Comparison of ENCODE assay signal across 8 cellular contexts in genomic region chr14:89165189-89165809, GRCh38.
DNase-seq lines count a peak whose midpoint lies in the region; ATAC-seq and TF ChIP-seq lines count a peak whose summit lies in the region.

No MANE protein-coding gene starts in this region.

- peak overlapping the region; percentile 32 for H3K4me2 ChIP-seq in Karpas-422 (ENCODE audit: low read depth, low read length, poor library complexity, severe bottlenecking)

- in situ Hi-C loops in ACHN (cut with HindIII; ENCODE audit: low pct_ligation_motif_present, low pct_unique_long_range_greater_than_20kb, low sequenced_read_pairs) = no loop called here

- H3K9ac ChIP-seq in Karpas-422 (ENCODE audit: low read length) = no peak overlapping the region

- H3K4me3 ChIP-seq in Karpas-422 (ENCODE audit: low read length) (no peak overlapping the region; the same call in 1 of the 2 replicates), fibroblast of the aortic adventitia (ENCODE audit: low read depth, low read length) (peak overlapping the region; percentile 6)

- no peaks in the 10 kb centered on the region for H3K36me3 ChIP-seq in Karpas-422 (ENCODE audit: insufficient read depth, low read length)

- no peaks in the 10 kb centered on the region for H4K20me1 ChIP-seq in Karpas-422 (ENCODE audit: insufficient read depth, low read depth, low read length)

- DNase-seq in Karpas-422 (no peak), fibroblast of the aortic adventitia (ENCODE audit: low read depth) (peak; percentile 41), ACHN (no peak), DMS153 (lab: John Stamatoyannopoulos, UW) (no peak)
- DNase-seq in stimulated activated naive CD8-positive, alpha-beta T cell treated with anti-CD3 and anti-CD28 coated beads, Interleukin-15, amount 100 ng/mL, for 72 hours = no peak
- DNase-seq in stimulated activated CD8-positive, alpha-beta memory T cell treated with anti-CD3 and anti-CD28 coated beads, Interleukin-4, amount 100 ng/mL, for 48 hours = no peak

- peaks cover 14% of the 10 kb centered on the region for H3K4me1 ChIP-seq in Karpas-422 (ENCODE audit: low read length)

- H3K79me2 ChIP-seq in Karpas-422 (ENCODE audit: low read length) = no peaks in the 10 kb centered on the region

- H3K9me3 Mint-ChIP-seq in stimulated activated naive CD8-positive, alpha-beta T cell treated with anti-CD3 and anti-CD28 coated beads, Interleukin-15, amount 100 ng/mL, for 72 hours = peaks cover 0 to 8% of the 10 kb centered on the region in 2 donors

- peak overlapping the region in 1 of 2 donors; percentile 33 for H3K4me3 Mint-ChIP-seq in stimulated activated naive CD8-positive, alpha-beta T cell treated with anti-CD3 and anti-CD28 coated beads, Interleukin-15, amount 100 ng/mL, for 72 hours

- H3K27me3 Mint-ChIP-seq in stimulated activated naive CD8-positive, alpha-beta T cell treated with anti-CD3 and anti-CD28 coated beads, Interleukin-15, amount 100 ng/mL, for 72 hours = no peaks in the 10 kb centered on the region

- TF ChIP-seq CTCF in fibroblast of the aortic adventitia (IDR thresholded peaks at IDR 0.05; ENCODE audit: insufficient read depth, low read length) = no peak

- H2AFZ ChIP-seq in Karpas-422 (ENCODE audit: low read length) = 0 out of 2 replicates have a peak overlapping the region, but pooled peaks have one; percentile 23

- H3K27ac ChIP-seq in Karpas-422 (ENCODE audit: low read length) = no peak overlapping the region

- peak overlapping the region; percentile 86 to 87 for H3K27ac Mint-ChIP-seq in stimulated activated naive CD8-positive, alpha-beta T cell treated with anti-CD3 and anti-CD28 coated beads, Interleukin-15, amount 100 ng/mL, for 72 hours

- H3K4me1 Mint-ChIP-seq in stimulated activated naive CD8-positive, alpha-beta T cell treated with anti-CD3 and anti-CD28 coated beads, Interleukin-15, amount 100 ng/mL, for 72 hours = peaks cover 20% of the 10 kb centered on the region

- no peaks in the 10 kb centered on the region for H3K27me3 ChIP-seq in Karpas-422 (ENCODE audit: low read length)

- H3K9me2 ChIP-seq in Karpas-422 (replicated peaks; ENCODE audit: insufficient read depth, low read length) = no peaks in the 10 kb centered on the region

- no peaks in the 10 kb centered on the region for H3K9me3 ChIP-seq in Karpas-422 (ENCODE audit: low read length)

- ATAC-seq in GM18498 (IDR thresholded peaks at IDR 0.05; ENCODE audit: unreplicated experiment) (peak; percentile 76), GM21528 (IDR thresholded peaks at IDR 0.05; ENCODE audit: low FRiP score, unreplicated experiment) (peak; percentile 72)
- ATAC-seq in stimulated activated naive CD8-positive, alpha-beta T cell treated with anti-CD3 and anti-CD28 coated beads, Interleukin-15, amount 100 ng/mL, for 72 hours = peak; percentile 23

Comparison
In these comparisons a context has a peak if more than half of its experiments do, and no peak if none do; other contexts are left out.
1. ATAC-seq: peak in every context shown above with its lines; median percentile 76 in GM18498; 72 in GM21528; 23 in stimulated activated naive CD8-positive, alpha-beta T cell treated with anti-CD3 and anti-CD28 coated beads, Interleukin-15, amount 100 ng/mL, for 72 hours.